In the genomic region with DNA sequence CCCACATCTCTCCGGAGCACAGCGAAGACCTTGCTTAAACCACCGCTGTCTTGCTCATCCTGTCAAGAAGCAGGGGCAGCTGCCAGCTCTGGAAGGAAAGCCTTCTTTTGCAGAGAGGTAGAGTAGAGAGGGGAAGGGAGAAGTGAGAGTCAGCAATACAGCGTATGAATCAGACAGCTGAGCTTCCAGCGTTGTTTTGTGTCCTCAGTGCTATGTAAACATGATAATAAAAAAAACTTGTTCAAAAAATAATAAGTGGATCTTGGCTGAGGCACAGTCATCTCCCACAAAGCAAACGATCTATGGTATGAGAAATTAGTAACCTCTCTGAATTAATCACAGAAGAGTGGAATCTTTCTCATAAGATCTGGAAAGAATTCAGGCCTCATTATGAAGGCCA, we compare ENCODE assay signal across 10 cellular contexts. TPM values are rescaled to one million over a fixed set of nuclear protein-coding genes. Genes with fewer than 3 reads are reported as not detected.
DNase-seq lines count a peak whose midpoint lies in the region; ATAC-seq, FAIRE-seq and TF ChIP-seq lines count a peak whose summit lies in the region.
"Had no signal": no experiment of that assay in that cellular context is flagged by ENCODE, and none has a peak within 500 bp of the region (broad histone marks: within the 10 kb centered on the region; RNA-seq: fewer than 3 reads in every experiment).

No MANE protein-coding gene starts in this region.

- no peak for FAIRE-seq in kidney (lab: Jason Lieb, UNC)
- FAIRE-seq: frontal cortex had no signal

- H3K9me3 ChIP-seq in CD8-positive, alpha-beta T cell (ENCODE audit: low read length): no peaks in the 10 kb centered on the region
- H3K9me3 ChIP-seq in mucosa of rectum (ENCODE audit: control insufficient read depth in 2 of 2, low read length in 2 of 2) (no peaks in the 10 kb centered on the region), neuronal stem cell (replicated peaks in 1 of 2; ENCODE audit: control insufficient read depth in 2 of 2, insufficient read depth in 1 of 2, low read depth in 1 of 2, low read length in 2 of 2) (no peaks in the 10 kb centered on the region), kidney (ENCODE audit: control insufficient read depth in 1 of 2, low read length in 2 of 2) (no peaks in the 10 kb centered on the region)

- H2BK120ac ChIP-seq in neuronal stem cell (ENCODE audit: low read depth, low read length): no peak overlapping the region

- ATAC-seq in CD8-positive, alpha-beta T cell: peak; percentile 37
- peak; percentile 68 for ATAC-seq in HG02885 (IDR thresholded peaks at IDR 0.05; ENCODE audit: poor library complexity, unreplicated experiment)
- ATAC-seq in activated naive CD8-positive, alpha-beta T cell treated with anti-CD3 and anti-CD28 coated beads, Interleukin-2, amount 50 U/mL, for 24 hours: no peak

- no peaks in the 10 kb centered on the region for H3K27me3 ChIP-seq in CD8-positive, alpha-beta T cell (ENCODE audit: insufficient read depth, low read length)
- H3K27me3 ChIP-seq in mucosa of rectum (ENCODE audit: control insufficient read depth in 2 of 2, insufficient read depth in 2 of 2, low read length in 2 of 2) (peaks cover 5 to 10% of the 10 kb centered on the region in 2 donors), neuronal stem cell (ENCODE audit: control insufficient read depth in 3 of 3, insufficient read depth in 3 of 3, low read depth in 1 of 3, low read length in 3 of 3) (no peaks in the 10 kb centered on the region)

- peak overlapping the region; percentile 88 for H3K4me3 Mint-ChIP-seq in CD8-positive, alpha-beta T cell
- no peak overlapping the region for H3K4me3 Mint-ChIP-seq in activated naive CD8-positive, alpha-beta T cell treated with anti-CD3 and anti-CD28 coated beads, Interleukin-2, amount 50 U/mL, for 24 hours

- no peak overlapping the region for H4K91ac ChIP-seq in neuronal stem cell (ENCODE audit: low read depth, low read length, poor library complexity)

- DNase-seq in CD8-positive, alpha-beta T cell: no peak
- DNase-seq in astrocyte of the spinal cord (ENCODE audit: low read depth, low spot score) (peak; percentile 84), neuronal stem cell (ENCODE audit: low spot score) (no peak), kidney (no peak)
- no peak for DNase-seq in effector CD8-positive, alpha-beta T cell (lab: John Stamatoyannopoulos, UW)
- no peak for DNase-seq in activated naive CD8-positive, alpha-beta T cell treated with anti-CD3 and anti-CD28 coated beads, Interleukin-2, amount 50 U/mL, for 24 hours

- H3K23ac ChIP-seq in neuronal stem cell (ENCODE audit: low read depth, low read length, poor library complexity): no peak overlapping the region

- peaks cover 37% of the 10 kb centered on the region for H3K4me1 Mint-ChIP-seq in CD8-positive, alpha-beta T cell (ENCODE audit: low read depth)
- H3K4me1 Mint-ChIP-seq in activated naive CD8-positive, alpha-beta T cell treated with anti-CD3 and anti-CD28 coated beads, Interleukin-2, amount 50 U/mL, for 24 hours: peaks cover 30% of the 10 kb centered on the region

- peaks cover 12% of the 10 kb centered on the region for H3K4me1 ChIP-seq in CD8-positive, alpha-beta T cell (ENCODE audit: insufficient read depth, low read length)
- peaks cover 13 to 25% of the 10 kb centered on the region in 2 donors for H3K4me1 ChIP-seq in mucosa of rectum (ENCODE audit: control insufficient read depth in 2 of 2, insufficient read depth in 2 of 2, low read length in 2 of 2)
- peaks cover 18 to 29% of the 10 kb centered on the region in 2 donors for H3K4me1 ChIP-seq in neuronal stem cell (ENCODE audit: control insufficient read depth in 2 of 2, insufficient read depth in 1 of 2, low read depth in 1 of 2, low read length in 2 of 2)
- H3K4me1 ChIP-seq in kidney (ENCODE audit: control insufficient read depth in 1 of 2, insufficient read depth in 1 of 2, low read depth in 1 of 2, low read length in 2 of 2): peaks cover 6 to 11% of the 10 kb centered on the region in 2 donors

- H3K4me3 ChIP-seq in CD8-positive, alpha-beta T cell (ENCODE audit: low read depth, low read length): no peak overlapping the region
- H3K4me3 ChIP-seq in astrocyte of the spinal cord (ENCODE audit: low read depth, low read length): no peak overlapping the region
- H3K4me3 ChIP-seq in mucosa of rectum (ENCODE audit: low read length in 2 of 2): no peak overlapping the region
- no peak overlapping the region for H3K4me3 ChIP-seq in neuronal stem cell (ENCODE audit: low read length in 2 of 2)
- H3K4me3 ChIP-seq in kidney (ENCODE audit: low read length in 2 of 2): no peak overlapping the region

- in situ Hi-C loops in astrocyte of the spinal cord (cut with HindIII; ENCODE audit: low sequenced_read_pairs): no loop called here

- no peaks in the 10 kb centered on the region for H3K79me1 ChIP-seq in neuronal stem cell (ENCODE audit: low read depth, low read length)

- no peak overlapping the region for H3K18ac ChIP-seq in neuronal stem cell (ENCODE audit: low read length)

- no peak for TF ChIP-seq CTCF in CD8-positive, alpha-beta T cell (IDR thresholded peaks at IDR 0.05)
- TF ChIP-seq CTCF in astrocyte of the spinal cord (IDR thresholded peaks at IDR 0.05; ENCODE audit: low read depth, low read length) (no peak), kidney (IDR thresholded peaks at IDR 0.05; ENCODE audit: borderline replicate concordance, extremely low read depth, insufficient read depth) (no peak)

- no CpG with 5 or more reads among the region's 6 CpGs for WGBS in neuronal stem cell (ENCODE audit: extremely low coverage in 2 of 2, insufficient read length in 2 of 2, insufficient replicate concordance in 1 of 2), 2 donors

- peak overlapping the region; percentile 97 for H3K27ac Mint-ChIP-seq in CD8-positive, alpha-beta T cell
- H3K27ac Mint-ChIP-seq in activated naive CD8-positive, alpha-beta T cell treated with anti-CD3 and anti-CD28 coated beads, Interleukin-2, amount 50 U/mL, for 24 hours: no peak overlapping the region

- H3K27ac ChIP-seq in CD8-positive, alpha-beta T cell (ENCODE audit: low read depth, low read length): no peak overlapping the region
- H3K27ac ChIP-seq in mucosa of rectum (ENCODE audit: low read depth in 2 of 2, low read length in 2 of 2) (peak overlapping the region; percentile 16 to 63), neuronal stem cell (replicated peaks; ENCODE audit: low read length) (no peak overlapping the region), kidney (ENCODE audit: low read depth in 2 of 2, low read length in 2 of 2) (peak overlapping the region in 1 of 2 donors; percentile 61)
- H3K27ac ChIP-seq: HL-60 had no signal

- H2AFZ ChIP-seq in neuronal stem cell (ENCODE audit: low read length): no peak overlapping the region

- H4K8ac ChIP-seq in neuronal stem cell (ENCODE audit: low read depth, low read length): no peak overlapping the region

- no peak overlapping the region for H2BK12ac ChIP-seq in neuronal stem cell (ENCODE audit: low read length)

- no peak overlapping the region for H3K14ac ChIP-seq in neuronal stem cell (ENCODE audit: low read length)

- CTCF ChIA-PET in CD8-positive, alpha-beta T cell (lab: Charles Lee): interaction anchor here (1.7 kb wide), 1 partner anchor 325 kb away, joined by 4 read pairs; no protein-coding TSS in a partner anchor

- H3K9me3 Mint-ChIP-seq in CD8-positive, alpha-beta T cell: no peaks in the 10 kb centered on the region
- H3K9me3 Mint-ChIP-seq in activated naive CD8-positive, alpha-beta T cell treated with anti-CD3 and anti-CD28 coated beads, Interleukin-2, amount 50 U/mL, for 24 hours: no peaks in the 10 kb centered on the region

- no peak overlapping the region for H2BK15ac ChIP-seq in neuronal stem cell (ENCODE audit: low read length)

- no peaks in the 10 kb centered on the region for H3K27me3 Mint-ChIP-seq in CD8-positive, alpha-beta T cell (ENCODE audit: low read depth)
- peaks cover 3% of the 10 kb centered on the region for H3K27me3 Mint-ChIP-seq in activated naive CD8-positive, alpha-beta T cell treated with anti-CD3 and anti-CD28 coated beads, Interleukin-2, amount 50 U/mL, for 24 hours

- H3K4me2 ChIP-seq in neuronal stem cell (ENCODE audit: insufficient read depth, low read length, poor library complexity, severe bottlenecking): no peak overlapping the region

- POLR2A ChIA-PET in CD8-positive, alpha-beta T cell (lab: Charles Lee): interaction anchor here (0.8 kb wide), 1 partner anchor 15 kb away, joined by 3 read pairs; no protein-coding TSS in a partner anchor

- H2BK5ac ChIP-seq in neuronal stem cell (ENCODE audit: low read length): no peak overlapping the region

- H2AK5ac ChIP-seq in neuronal stem cell (ENCODE audit: low read depth, low read length): no peak overlapping the region

- intact Hi-C loops in CD8-positive, alpha-beta T cell (cut with DNase I, micrococcal nuclease): no loop called here
- intact Hi-C loops in kidney (cut with DNase I): no loop called here

- H3K36me3 ChIP-seq in CD8-positive, alpha-beta T cell (ENCODE audit: insufficient read depth, low read length): no peaks in the 10 kb centered on the region
- H3K36me3 ChIP-seq in mucosa of rectum (ENCODE audit: control insufficient read depth in 2 of 2, insufficient read depth in 2 of 2, low read length in 2 of 2) (no peaks in the 10 kb centered on the region), neuronal stem cell (replicated peaks in 1 of 2; ENCODE audit: control insufficient read depth in 2 of 2, insufficient read depth in 2 of 2, low read length in 2 of 2) (no peaks in the 10 kb centered on the region), kidney (ENCODE audit: control insufficient read depth in 1 of 2, insufficient read depth in 2 of 2, low read length in 2 of 2) (no peaks in the 10 kb centered on the region)

- no peaks in the 10 kb centered on the region for H3K36me3 Mint-ChIP-seq in CD8-positive, alpha-beta T cell
- H3K36me3 Mint-ChIP-seq in activated naive CD8-positive, alpha-beta T cell treated with anti-CD3 and anti-CD28 coated beads, Interleukin-2, amount 50 U/mL, for 24 hours (ENCODE audit: low read depth): no peaks in the 10 kb centered on the region

- H3K9ac ChIP-seq in mucosa of rectum (ENCODE audit: low read depth in 1 of 2, low read length in 2 of 2): peak overlapping the region in 1 of 2 donors; percentile 19
- H3K9ac ChIP-seq in neuronal stem cell (ENCODE audit: low read depth, low read length, poor library complexity): no peak overlapping the region
- H3K9ac ChIP-seq in kidney (ENCODE audit: low read length in 2 of 2): no peak overlapping the region

- H3K4ac ChIP-seq in neuronal stem cell (ENCODE audit: low read length): no peak overlapping the region

RNA-seq across cellular contexts. Expression of a gene that starts 29.7 kb away (rescaled TPM):
- total RNA-seq in CD8-positive, alpha-beta T cell: under 1 TPM; 0.19 to 0.33 TPM
- polyA plus RNA-seq in neuronal stem cell (2013, experiment 1 of 2): 0.42 TPM
- 0.43 TPM for polyA plus RNA-seq in neuronal stem cell (2013, experiment 2 of 2)
- total RNA-seq in kidney: 39.7 TPM
- 2.8 TPM for polyA plus RNA-seq in kidney (ENCODE audit: insufficient read depth, low read depth, low replicate concordance)

Comparison
In these comparisons a context has a peak if more than half of its experiments do, and no peak if none do; other contexts are left out.
1. H3K27ac ChIP-seq: peak in mucosa of rectum (2 of 2); none in CD8-positive, alpha-beta T cell (single experiment) and neuronal stem cell (single experiment).
2. RNA of a gene that starts 29.7 kb away (total RNA-seq): 39.7 TPM in kidney (single experiment); 0.19 to 0.33 TPM in CD8-positive, alpha-beta T cell; every median in the first group is over 10 times any median in the second.